Comparison of ENCODE assay signal across 8 cellular contexts in the genomic region with DNA sequence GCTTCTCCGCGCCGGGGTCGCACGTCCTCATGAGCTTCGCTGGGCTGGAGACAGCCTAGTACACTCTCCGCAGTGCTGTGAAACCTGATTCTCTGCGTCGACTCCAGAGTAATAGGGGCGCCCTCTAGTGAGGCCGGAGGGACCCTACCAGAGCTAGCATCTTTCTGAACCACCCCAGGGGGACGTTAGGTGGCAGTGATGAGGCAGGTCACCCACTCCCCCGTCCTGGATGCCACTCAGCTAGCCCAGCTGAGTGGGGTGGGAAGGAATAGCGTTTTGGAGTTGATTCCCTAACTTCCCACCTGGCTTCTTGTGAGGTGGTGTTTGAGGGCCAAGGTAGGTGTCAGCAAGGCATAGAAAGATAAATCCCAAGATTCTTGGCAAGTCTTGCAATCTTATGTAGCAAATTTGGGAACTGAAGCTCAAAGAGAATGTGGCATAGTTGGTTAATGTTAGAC. TPM values are rescaled to one million over a fixed set of nuclear protein-coding genes. Genes with fewer than 3 reads are reported as not detected.
DNase-seq lines count a peak whose midpoint lies in the region; ATAC-seq, FAIRE-seq and TF ChIP-seq lines count a peak whose summit lies in the region.

No MANE protein-coding gene starts in this region.

- peaks cover 11 to 32% of the 10 kb centered on the region in 2 donors for H3K4me1 ChIP-seq in left lung

- H3K36me3 ChIP-seq in BJ (ENCODE audit: control insufficient read depth, insufficient read depth, low read length) (no peaks in the 10 kb centered on the region), left lung (no peaks in the 10 kb centered on the region)

- ATAC-seq in HG03442 (IDR thresholded peaks at IDR 0.05; ENCODE audit: unreplicated experiment) (peak; percentile 93), left lung (peak; percentile 93)

- no peak overlapping the region for H3K4me3 ChIP-seq in BJ (ENCODE audit: low read depth, low read length)
- H3K4me3 ChIP-seq in choroid plexus epithelial cell (ENCODE audit: low read depth, low read length): no peak overlapping the region
- H3K4me3 ChIP-seq in left lung: no peak overlapping the region

- H3K9me3 ChIP-seq in left lung: no peaks in the 10 kb centered on the region

- POLR2A ChIA-PET in BJ (lab: Charles Lee): interaction anchor here (0.6 kb wide), 1 partner anchor 389 kb away, joined by 4 read pairs; no protein-coding TSS in a partner anchor

- H3K27me3 ChIP-seq in BJ (ENCODE audit: control insufficient read depth, insufficient read depth, low read length): peaks cover 38% of the 10 kb centered on the region
- H3K27me3 ChIP-seq in left lung: peaks cover 48 to 70% of the 10 kb centered on the region in 2 donors

- peak; percentile 100 for TF ChIP-seq CTCF in BJ (IDR thresholded peaks at IDR 0.05; ENCODE audit: insufficient read depth, low read depth, low read length)
- TF ChIP-seq CTCF in choroid plexus epithelial cell (conservative IDR thresholded peaks at IDR 0.05; ENCODE audit: low read depth, low read length): peak; percentile 100
- peak; percentile 92 to 98 for TF ChIP-seq CTCF in left lung (IDR thresholded peaks at IDR 0.05)

- H3K27ac ChIP-seq in left lung: no peak overlapping the region

- DNase-seq in BJ (ENCODE audit: low read depth): peak; percentile 26
- DNase-seq in GM19239 (ENCODE audit: insufficient read length, low spot score): peak; percentile 95
- DNase-seq in NCI-H446 treated with DMSO at 0.1 percent for 48 hours (lab: John Stamatoyannopoulos, UW): peak; percentile 58
- peak; percentile 72 for DNase-seq in activated CD4-positive, alpha-beta T cell treated with anti-CD3 and anti-CD28 coated beads for 1 hour
- DNase-seq in choroid plexus epithelial cell (ENCODE audit: low read depth): peak; percentile 95
- peak; percentile 83 to 84 for DNase-seq in left lung
- peak; percentile 89 for DNase-seq in stimulated activated CD4-positive, alpha-beta T cell treated with anti-CD3 and anti-CD28 coated beads, Interleukin-4, amount 100 ng/mL, for 24 hours

- FAIRE-seq in GM19239 (lab: Jason Lieb, UNC): peak; percentile 93

- CTCF ChIA-PET in BJ (lab: Yijun Ruan, JAX): interaction anchor here (0.6 to 3.4 kb wide), 38 partner anchors 8 to 265 kb away, joined by 3 to 33 read pairs (median 4); a partner anchor contains a TSS

- intact Hi-C loops in left lung (cut with DNase I): no loop called here

RNA-seq across cellular contexts. Expression of a gene that starts 4.0 kb away (rescaled TPM):
- not detected in 2 replicates for polyA plus RNA-seq in BJ (2011; rRNA removed)
- not detected in 2 replicates for polyA minus RNA-seq in BJ (2011; rRNA and poly(A)+ RNA removed)
- total RNA-seq in left lung: not detected

RNA-seq across cellular contexts. Expression of a gene that starts 4.2 kb away (rescaled TPM):
- not detected in 2 replicates for polyA plus RNA-seq in BJ (2011; rRNA removed)
- not detected in 2 replicates for polyA minus RNA-seq in BJ (2011; rRNA and poly(A)+ RNA removed)
- 1 to 10 TPM; 2.0 to 2.7 TPM for total RNA-seq in left lung

RNA-seq across cellular contexts. Expression of a gene that starts 11.5 kb away (rescaled TPM):
- not detected in 2 replicates for polyA plus RNA-seq in BJ (2011; rRNA removed)
- not detected in 2 replicates for polyA minus RNA-seq in BJ (2011; rRNA and poly(A)+ RNA removed)
- 100 to 1,000 TPM in 1 of 2 donors, 10 to 100 TPM in 1; 96.7 to 135 TPM for total RNA-seq in left lung

RNA-seq across cellular contexts. Expression of a gene that starts 11.6 kb away (rescaled TPM):
- polyA plus RNA-seq in BJ (2011; rRNA removed): 0.09 TPM in 1 of 2 replicates, not detected in the other
- not detected in 2 replicates for polyA minus RNA-seq in BJ (2011; rRNA and poly(A)+ RNA removed)
- 100 to 1,000 TPM; 198 to 265 TPM for total RNA-seq in left lung

Comparison
In these comparisons a context has a peak if more than half of its experiments do, and no peak if none do; other contexts are left out.
1. DNase-seq: peak in every context shown above with its lines; median percentile 95 in GM19239; 95 in choroid plexus epithelial cell; 89 in stimulated activated CD4-positive, alpha-beta T cell treated with anti-CD3 and anti-CD28 coated beads, Interleukin-4, amount 100 ng/mL, for 24 hours; 84 in left lung; 72 in activated CD4-positive, alpha-beta T cell treated with anti-CD3 and anti-CD28 coated beads for 1 hour; 58 in NCI-H446 treated with DMSO at 0.1 percent for 48 hours; 26 in BJ.